Comparison of ENCODE assay signal across 8 cellular contexts in the genomic region with DNA sequence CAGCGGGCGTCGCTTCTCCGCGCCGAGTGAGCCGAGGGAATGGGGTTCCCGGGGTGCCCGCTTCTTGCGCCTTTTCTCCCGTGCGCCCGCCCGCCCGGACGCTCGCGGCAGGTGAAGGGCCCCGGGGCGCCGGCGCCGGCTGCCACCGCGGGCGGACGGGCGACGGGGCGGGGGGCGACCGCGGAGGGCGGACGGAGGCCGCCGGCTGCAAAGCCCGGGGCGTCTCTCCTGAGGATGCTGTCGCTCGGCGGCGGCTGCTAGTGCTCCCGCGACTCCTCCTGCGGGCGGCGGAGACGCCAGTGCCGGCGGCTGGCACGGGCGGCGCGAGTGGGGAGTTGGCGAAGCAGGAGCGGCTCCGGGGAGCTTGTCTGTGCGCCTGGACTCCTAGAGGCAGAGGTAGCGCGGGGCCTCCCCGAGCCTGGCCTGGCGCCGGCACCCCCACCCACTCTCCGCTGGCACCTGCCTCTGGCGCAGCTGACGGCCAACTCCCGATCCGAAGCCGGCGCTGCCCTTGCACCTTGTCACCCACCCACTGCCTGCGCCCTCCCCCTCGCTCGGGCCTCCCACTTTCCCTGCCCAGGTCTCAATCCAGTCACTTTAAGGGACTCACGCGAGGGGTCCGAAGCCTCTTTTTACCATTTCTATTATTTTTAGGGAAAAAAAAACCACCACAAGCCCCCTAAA. TPM values are rescaled to one million over a fixed set of nuclear protein-coding genes. Genes with fewer than 3 reads are reported as not detected.
DNase-seq lines count a peak whose midpoint lies in the region; ATAC-seq and TF ChIP-seq lines count a peak whose summit lies in the region.

TSS of gene FAM20A (minus strand) at position 487 of the 684 bp plus-strand sequence. CDS start 701 bp downstream, outside the sequence.

- H3K36me3 ChIP-seq in left ventricle myocardium inferior (no peaks in the 10 kb centered on the region), prostate gland (no peaks in the 10 kb centered on the region)

- intact Hi-C loops in left ventricle myocardium inferior (cut with micrococcal nuclease) (no loop called here), prostate gland (cut with DNase I) (loop anchor here (10.0 kb wide), 1 partner anchor 66 kb away; no protein-coding TSS in a partner anchor)

- H3K4me3 ChIP-seq in left ventricle myocardium inferior: peak within 1 kb of the TSS; percentile 83
- H3K4me3 ChIP-seq in prostate gland: peak within 1 kb of the TSS; percentile 25 to 46

- H3K27ac ChIP-seq in left ventricle myocardium inferior (replicated peaks): peak within 1 kb of the TSS; percentile 79
- peak within 1 kb of the TSS in 1 of 2 donors; percentile 43 for H3K27ac ChIP-seq in prostate gland

- ATAC-seq in HG03571 (IDR thresholded peaks at IDR 0.05; ENCODE audit: unreplicated experiment): no peak

- H3K9me3 ChIP-seq in left ventricle myocardium inferior (replicated peaks) (no peaks in the 10 kb centered on the region), prostate gland (no peaks in the 10 kb centered on the region)

- H3K4me1 ChIP-seq in left ventricle myocardium inferior (peaks cover 47% of the 10 kb centered on the region), prostate gland (replicated peaks) (no peaks in the 10 kb centered on the region)

- TF ChIP-seq POLR2A in prostate gland (IDR thresholded peaks at IDR 0.05): no peak

- TF ChIP-seq CTCF in left ventricle myocardium inferior (IDR thresholded peaks at IDR 0.05; ENCODE audit: borderline replicate concordance) (no peak), prostate gland (IDR thresholded peaks at IDR 0.05) (no peak)

- H3K27me3 ChIP-seq in left ventricle myocardium inferior (ENCODE audit: low read depth): peaks cover 25% of the 10 kb centered on the region
- peaks cover 10% of the 10 kb centered on the region for H3K27me3 ChIP-seq in prostate gland (replicated peaks; ENCODE audit: insufficient read depth)

- 3% methylated on average over 47 of the region's 77 CpGs for WGBS in prostate gland

- DNase-seq in NCI-H748 (lab: John Stamatoyannopoulos, UW; ENCODE audit: unreplicated experiment) (peak; percentile 72), NCI-H748 treated with DMSO at 0.1 percent for 48 hours (lab: John Stamatoyannopoulos, UW) (no peak), left ventricle myocardium inferior (peak; percentile 58), prostate gland (ENCODE audit: low spot score) (no peak), NCI-H446 (lab: John Stamatoyannopoulos, UW) (no peak), NCI-H524 treated with DMSO at 0.1 percent for 48 hours (lab: John Stamatoyannopoulos, UW) (no peak)
- DNase-seq in activated naive CD4-positive, alpha-beta T cell treated with anti-CD3 and anti-CD28 coated beads, Interleukin-2, amount 50 U/mL, for 16 hours: peak; percentile 12

RNA-seq across cellular contexts. Expression of gene FAM20A, which starts in this region (rescaled TPM):
- total RNA-seq in left ventricle myocardium inferior: 2.9 TPM
- total RNA-seq in prostate gland: 10 to 100 TPM in 1 of 2 donors, under 1 TPM in 1; 0.14 to 47.7 TPM

Comparison
In these comparisons a context has a peak if more than half of its experiments do, and no peak if none do; other contexts are left out.
1. DNase-seq: peak in NCI-H748 (single experiment), activated naive CD4-positive, alpha-beta T cell treated with anti-CD3 and anti-CD28 coated beads, Interleukin-2, amount 50 U/mL, for 16 hours (single experiment) and left ventricle myocardium inferior (single experiment); none in NCI-H748 treated with DMSO at 0.1 percent for 48 hours (single experiment), prostate gland (single experiment), NCI-H446 (0 of 2) and NCI-H524 treated with DMSO at 0.1 percent for 48 hours (single experiment).